Comparison of ENCODE assay signal across 7 cellular contexts in genomic region chr10:35379226-35380137, GRCh38. TPM values are rescaled to one million over a fixed set of nuclear protein-coding genes. Genes with fewer than 3 reads are reported as not detected.
DNase-seq lines count a peak whose midpoint lies in the region; ATAC-seq, FAIRE-seq and TF ChIP-seq lines count a peak whose summit lies in the region.

No MANE protein-coding gene starts in this region.

- peak overlapping the region; percentile 38 for H3K9ac ChIP-seq in fibroblast of lung (ENCODE audit: insufficient read depth, low read length)

- H3K4me2 ChIP-seq in fibroblast of lung (ENCODE audit: extremely low read depth, insufficient read depth, low read length): peak overlapping the region; percentile 46

- H3K4me1 ChIP-seq in fibroblast of lung (ENCODE audit: control insufficient read depth, extremely low read depth, insufficient read depth, low read length) (peaks cover 5% of the 10 kb centered on the region), small intestine (ENCODE audit: control insufficient read depth in 2 of 2, insufficient read depth in 1 of 2, low read depth in 1 of 2, low read length in 1 of 2) (peaks cover 6 to 7% of the 10 kb centered on the region in 2 donors)

- H3K4me3 Mint-ChIP-seq in progenitor cell of endocrine pancreas (ENCODE audit: low read depth): no peak overlapping the region

- H2AFZ ChIP-seq in fibroblast of lung (ENCODE audit: low read length): no peak overlapping the region

- peaks cover 27% of the 10 kb centered on the region for H3K4me1 Mint-ChIP-seq in progenitor cell of endocrine pancreas (ENCODE audit: low read depth)

- WGBS in small intestine, 3 donors: 47 to 77% (median 73%) methylated on average over 11 of the region's 11 CpGs

- no peak overlapping the region for H3K4me3 ChIP-seq in fibroblast of lung (replicated peaks in 1 of 4; ENCODE audit: control extremely low read depth in 1 of 4, insufficient read depth in 1 of 4, low read depth in 3 of 4, low read length in 4 of 4)
- no peak overlapping the region for H3K4me3 ChIP-seq in small intestine (ENCODE audit: low read depth in 1 of 2, low read length in 2 of 2)

- no peaks in the 10 kb centered on the region for H3K36me3 ChIP-seq in fibroblast of lung (ENCODE audit: control insufficient read depth, insufficient read depth, low read length)
- H3K36me3 ChIP-seq in small intestine (ENCODE audit: control insufficient read depth in 2 of 2, insufficient read depth in 2 of 2, low read length in 2 of 2): peaks cover 0 to 2% of the 10 kb centered on the region in 2 donors

- peaks cover 70% of the 10 kb centered on the region for H3K79me2 ChIP-seq in fibroblast of lung (ENCODE audit: control insufficient read depth, insufficient read depth, low read length)

- H3K9me3 ChIP-seq in fibroblast of lung (ENCODE audit: control insufficient read depth, insufficient read depth, low read depth, low read length) (no peaks in the 10 kb centered on the region), small intestine (ENCODE audit: control insufficient read depth, low read depth) (no peaks in the 10 kb centered on the region)

- peak overlapping the region; percentile 65 for H3K27ac Mint-ChIP-seq in progenitor cell of endocrine pancreas

- no peaks in the 10 kb centered on the region for H3K9me3 Mint-ChIP-seq in progenitor cell of endocrine pancreas (ENCODE audit: low read depth)

- DNase-seq in fibroblast of lung (ENCODE audit: low read depth in 2 of 2) (peak; percentile 73 to 76), progenitor cell of endocrine pancreas (ENCODE audit: low spot score, unreplicated experiment) (no peak), small intestine (no peak), COLO829 (ENCODE audit: low spot score) (no peak)

- FAIRE-seq in small intestine (lab: Jason Lieb, UNC): no peak

- ATAC-seq in GM18861 (IDR thresholded peaks at IDR 0.05; ENCODE audit: unreplicated experiment): peak; percentile 90
- peak; percentile 57 for ATAC-seq in HG02623 (IDR thresholded peaks at IDR 0.05; ENCODE audit: unreplicated experiment)

- no peak for TF ChIP-seq CTCF in fibroblast of lung (conservative IDR thresholded peaks at IDR 0.05 in 1 of 2, IDR thresholded peaks at IDR 0.05 in 1 of 2; ENCODE audit: low read depth in 1 of 2, low read length in 2 of 2)
- TF ChIP-seq CTCF in progenitor cell of endocrine pancreas (IDR thresholded peaks at IDR 0.05; ENCODE audit: unreplicated experiment): no peak

- no peaks in the 10 kb centered on the region for H3K27me3 Mint-ChIP-seq in progenitor cell of endocrine pancreas

- H3K36me3 Mint-ChIP-seq in progenitor cell of endocrine pancreas (ENCODE audit: insufficient read depth): no peaks in the 10 kb centered on the region

- peak overlapping the region; percentile 62 for H3K27ac ChIP-seq in fibroblast of lung (ENCODE audit: insufficient read depth, low read length)
- H3K27ac ChIP-seq in small intestine (ENCODE audit: low read depth in 1 of 2, low read length in 1 of 2): peak overlapping the region in 1 of 2 donors; percentile 78

- no peaks in the 10 kb centered on the region for H4K20me1 ChIP-seq in fibroblast of lung (ENCODE audit: control insufficient read depth, extremely low read depth, insufficient read depth, low read length)

- no peaks in the 10 kb centered on the region for H3K27me3 ChIP-seq in fibroblast of lung (ENCODE audit: control insufficient read depth, insufficient read depth, low read length)
- no peaks in the 10 kb centered on the region for H3K27me3 ChIP-seq in small intestine (ENCODE audit: control insufficient read depth in 2 of 2, insufficient read depth in 2 of 2, low read length in 2 of 2)

TF ChIP-seq in PFSK-1, 5 proteins besides CTCF, POLR2A, EP300 and RAD21:
- peak; percentile 55; the same call in 1 of the 2 replicates for TF ChIP-seq SIN3A (IDR thresholded peaks at IDR 0.05; ENCODE audit: borderline replicate concordance, insufficient read depth, low read length)
- TF ChIP-seq FOXP2 (optimal IDR thresholded peaks at IDR 0.05; ENCODE audit: borderline replicate concordance, extremely low read depth, extremely low read length, insufficient read depth): no peak
- TF ChIP-seq TAF1 (IDR thresholded peaks at IDR 0.05; ENCODE audit: borderline replicate concordance, insufficient read depth, low read length): 0 out of 2 replicates have a peak, but pooled peaks have one; percentile 13

RNA-seq across cellular contexts. Expression of gene CCNY, which starts 43.2 kb away (rescaled TPM):
- polyA plus RNA-seq in PFSK-1 (2012; ENCODE audit: insufficient read length, low read depth): 45.3 TPM
- total RNA-seq in fibroblast of lung: 34.7 and 38.5 TPM in 2 replicates
- 66.4 and 74.5 TPM in 2 replicates for polyA plus RNA-seq in fibroblast of lung
- 40.1 and 53.4 TPM in 2 replicates for polyA plus RNA-seq in fibroblast of lung (2012)
- 19.9 and 87.6 TPM in 2 replicates for polyA minus RNA-seq in fibroblast of lung (ENCODE audit: low replicate concordance)
- total RNA-seq in progenitor cell of endocrine pancreas: 59.4 and 60.7 TPM in 2 replicates
- polyA plus RNA-seq in small intestine: 10 to 100 TPM; 26.7 to 35.8 (median 28.9) TPM

Comparison
In these comparisons a context has a peak if more than half of its experiments do, and no peak if none do; other contexts are left out.
1. DNase-seq: peak in fibroblast of lung (2 of 2); none in progenitor cell of endocrine pancreas (single experiment), small intestine (single experiment) and COLO829 (single experiment).